ENCODE assay signal across 21 cellular contexts in genomic region chr2:159188449-159188848, GRCh38.
A peak's percentile ranks its signal among the peaks of the same experiment; 100 is the strongest.
DNase-seq lines count a peak whose midpoint lies in the region; ATAC-seq and TF ChIP-seq lines count a peak whose summit lies in the region.
"Had no signal": no experiment of that assay in that cellular context is flagged by ENCODE, and none has a peak within 500 bp of the region (broad histone marks: within the 10 kb centered on the region; RNA-seq: fewer than 3 reads in every experiment).

No MANE protein-coding gene starts in this region.

- TF ChIP-seq POLR2A in upper lobe of left lung (IDR thresholded peaks at IDR 0.05): no peak

- intact Hi-C loops in left ventricle myocardium inferior (cut with micrococcal nuclease): no loop called here

- ATAC-seq in upper lobe of left lung (ENCODE audit: low FRiP score in 2 of 2): no peak
- no peak for ATAC-seq in HG03565 (IDR thresholded peaks at IDR 0.05; ENCODE audit: unreplicated experiment)

- DNase-seq in dermis blood vessel endothelial cell: peak; percentile 85
- DNase-seq in left ventricle myocardium inferior: no peak
- no peak for DNase-seq in mesothelial cell of epicardium (ENCODE audit: low spot score in 2 of 2, unreplicated experiment in 2 of 2)
- DNase-seq in upper lobe of left lung: no peak
- DNase-seq in H4 (ENCODE audit: low spot score): no peak
- no peak for DNase-seq in cerebellar cortex (ENCODE audit: low spot score)
- DNase-seq: ACHN; AML-193; Caco-2; CD4-positive, CD25-positive, alpha-beta regulatory T cell; EL; HCEC 1CT; KBM-7; MV-4-11; NCI-H1417; NCI-H2029 treated with DMSO at 0.1 percent for 48 hours; NCI-H2171 treated with DMSO at 0.1 percent for 48 hours; NCI-H446 treated with DMSO at 0.1 percent for 48 hours; OCI-M1; SJCRH30 had no signal

- 58 to 81% methylated on average over 4 of the region's 4 CpGs for WGBS in upper lobe of left lung, 2 donors

- TF ChIP-seq CTCF in left ventricle myocardium inferior (IDR thresholded peaks at IDR 0.05; ENCODE audit: borderline replicate concordance) (no peak), mesothelial cell of epicardium (IDR thresholded peaks at IDR 0.05; ENCODE audit: unreplicated experiment) (no peak), upper lobe of left lung (IDR thresholded peaks at IDR 0.05) (no peak)

- no peak overlapping the region for H3K4me3 ChIP-seq in left ventricle myocardium inferior
- no peak overlapping the region for H3K4me3 ChIP-seq in upper lobe of left lung
- H3K4me3 ChIP-seq: SJCRH30 had no signal

- H3K27me3 ChIP-seq in left ventricle myocardium inferior (ENCODE audit: low read depth) (no peaks in the 10 kb centered on the region), upper lobe of left lung (no peaks in the 10 kb centered on the region)
- H3K27me3 ChIP-seq: SJCRH30 had no signal

- no peak for TF ChIP-seq EP300 in upper lobe of left lung (IDR thresholded peaks at IDR 0.05)

- H3K4me1 ChIP-seq in left ventricle myocardium inferior: peaks cover 73% of the 10 kb centered on the region
- peaks cover 0 to 8% (median 0%) of the 10 kb centered on the region in 4 donors for H3K4me1 ChIP-seq in upper lobe of left lung
- H3K4me1 ChIP-seq: Caco-2, SJCRH30 had no signal

- H3K36me3 Mint-ChIP-seq in mesothelial cell of epicardium: peaks cover 43% of the 10 kb centered on the region
- H3K36me3 Mint-ChIP-seq: CD4-positive, CD25-positive, alpha-beta regulatory T cell had no signal

- H3K4me3 Mint-ChIP-seq in mesothelial cell of epicardium: no peak overlapping the region
- H3K4me3 Mint-ChIP-seq: CD4-positive, CD25-positive, alpha-beta regulatory T cell had no signal

- peak overlapping the region; percentile 27 for H3K27ac Mint-ChIP-seq in mesothelial cell of epicardium
- H3K27ac Mint-ChIP-seq: CD4-positive, CD25-positive, alpha-beta regulatory T cell had no signal

- H3K36me3 ChIP-seq in left ventricle myocardium inferior: peaks cover 64% of the 10 kb centered on the region
- peaks cover 0 to 56% (median 17%) of the 10 kb centered on the region in 4 donors for H3K36me3 ChIP-seq in upper lobe of left lung
- H3K36me3 ChIP-seq: SJCRH30 had no signal

- no peaks in the 10 kb centered on the region for H3K27me3 Mint-ChIP-seq in mesothelial cell of epicardium (ENCODE audit: low read depth)

- H3K27ac ChIP-seq in left ventricle myocardium inferior (replicated peaks): peak overlapping the region; percentile 81
- H3K27ac ChIP-seq in upper lobe of left lung: peak overlapping the region; percentile 3 to 67 (median 42)
- H3K27ac ChIP-seq: SJCRH30 had no signal

- peaks cover 12% of the 10 kb centered on the region for H3K4me1 Mint-ChIP-seq in mesothelial cell of epicardium
- H3K4me1 Mint-ChIP-seq: CD4-positive, CD25-positive, alpha-beta regulatory T cell had no signal

- no peaks in the 10 kb centered on the region for H3K9me3 ChIP-seq in left ventricle myocardium inferior (replicated peaks)
- H3K9me3 ChIP-seq in upper lobe of left lung: no peaks in the 10 kb centered on the region
- H3K9me3 ChIP-seq: Caco-2, SJCRH30 had no signal

- no peaks in the 10 kb centered on the region for H3K9me3 Mint-ChIP-seq in mesothelial cell of epicardium
- H3K9me3 Mint-ChIP-seq: CD4-positive, CD25-positive, alpha-beta regulatory T cell had no signal
